Comparison of ENCODE assay signal across 11 cellular contexts in the genomic region with DNA sequence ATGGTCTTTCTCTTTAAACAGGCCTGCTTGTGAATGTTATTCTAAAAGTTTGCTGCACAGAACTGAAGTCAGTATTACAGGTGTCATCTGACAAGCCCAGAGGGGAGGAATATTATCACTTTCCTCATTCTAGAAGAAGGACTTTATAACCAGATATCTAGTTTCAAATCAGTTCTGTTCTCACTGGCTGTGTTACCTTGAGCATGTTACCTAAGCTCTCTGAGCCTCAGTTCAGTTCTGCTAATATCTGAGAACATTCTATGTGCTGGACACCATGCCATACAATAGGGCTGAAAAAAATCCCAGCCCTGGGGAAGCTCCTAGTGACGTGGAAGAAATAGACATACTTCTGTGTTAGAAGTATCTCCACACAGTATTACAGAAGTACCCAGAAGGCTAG.
"Had no signal": no experiment of that assay in that cellular context is flagged by ENCODE, and none has a peak within 500 bp of the region (broad histone marks: within the 10 kb centered on the region; RNA-seq: fewer than 3 reads in every experiment).

No MANE protein-coding gene starts in this region.

- DNase-seq: GM23248, GOT3, H7, H9, HCEC 1CT, HFFc6 had no signal

- ATAC-seq: GM23338, HCT116 had no signal

- H3K4me3 ChIP-seq: GM23248, GM23338, HAP-1 had no signal

- H3K9me3 Mint-ChIP-seq: GM23338, H9, HFFc6 had no signal

- H3K4me3 Mint-ChIP-seq: GM23338, H9, HFFc6 had no signal

- FAIRE-seq: H1, H54 had no signal

- H3K27ac ChIP-seq: GM23248 had no signal

- H2AFZ ChIP-seq: GM23248, GM23338 had no signal

- H3K27ac Mint-ChIP-seq: GM23338, H9, HFFc6 had no signal

- H3K36me3 ChIP-seq: HAP-1 had no signal

- H3K9me3 ChIP-seq: HAP-1 had no signal

- H3K4me1 ChIP-seq: HAP-1 had no signal

- H3K4me2 ChIP-seq: GM23338 had no signal

- H3K9ac ChIP-seq: GM23248 had no signal
